ENCODE assay signal across 1 cellular context in genomic region chr9:12461759-12462158, GRCh38.
TF ChIP-seq lines count a peak whose summit lies in the region.

No MANE protein-coding gene starts in this region.

TF ChIP-seq in GM23338, 12 proteins besides CTCF, POLR2A, EP300 and RAD21 (continued from another document):
- TF ChIP-seq, protein P1, sequence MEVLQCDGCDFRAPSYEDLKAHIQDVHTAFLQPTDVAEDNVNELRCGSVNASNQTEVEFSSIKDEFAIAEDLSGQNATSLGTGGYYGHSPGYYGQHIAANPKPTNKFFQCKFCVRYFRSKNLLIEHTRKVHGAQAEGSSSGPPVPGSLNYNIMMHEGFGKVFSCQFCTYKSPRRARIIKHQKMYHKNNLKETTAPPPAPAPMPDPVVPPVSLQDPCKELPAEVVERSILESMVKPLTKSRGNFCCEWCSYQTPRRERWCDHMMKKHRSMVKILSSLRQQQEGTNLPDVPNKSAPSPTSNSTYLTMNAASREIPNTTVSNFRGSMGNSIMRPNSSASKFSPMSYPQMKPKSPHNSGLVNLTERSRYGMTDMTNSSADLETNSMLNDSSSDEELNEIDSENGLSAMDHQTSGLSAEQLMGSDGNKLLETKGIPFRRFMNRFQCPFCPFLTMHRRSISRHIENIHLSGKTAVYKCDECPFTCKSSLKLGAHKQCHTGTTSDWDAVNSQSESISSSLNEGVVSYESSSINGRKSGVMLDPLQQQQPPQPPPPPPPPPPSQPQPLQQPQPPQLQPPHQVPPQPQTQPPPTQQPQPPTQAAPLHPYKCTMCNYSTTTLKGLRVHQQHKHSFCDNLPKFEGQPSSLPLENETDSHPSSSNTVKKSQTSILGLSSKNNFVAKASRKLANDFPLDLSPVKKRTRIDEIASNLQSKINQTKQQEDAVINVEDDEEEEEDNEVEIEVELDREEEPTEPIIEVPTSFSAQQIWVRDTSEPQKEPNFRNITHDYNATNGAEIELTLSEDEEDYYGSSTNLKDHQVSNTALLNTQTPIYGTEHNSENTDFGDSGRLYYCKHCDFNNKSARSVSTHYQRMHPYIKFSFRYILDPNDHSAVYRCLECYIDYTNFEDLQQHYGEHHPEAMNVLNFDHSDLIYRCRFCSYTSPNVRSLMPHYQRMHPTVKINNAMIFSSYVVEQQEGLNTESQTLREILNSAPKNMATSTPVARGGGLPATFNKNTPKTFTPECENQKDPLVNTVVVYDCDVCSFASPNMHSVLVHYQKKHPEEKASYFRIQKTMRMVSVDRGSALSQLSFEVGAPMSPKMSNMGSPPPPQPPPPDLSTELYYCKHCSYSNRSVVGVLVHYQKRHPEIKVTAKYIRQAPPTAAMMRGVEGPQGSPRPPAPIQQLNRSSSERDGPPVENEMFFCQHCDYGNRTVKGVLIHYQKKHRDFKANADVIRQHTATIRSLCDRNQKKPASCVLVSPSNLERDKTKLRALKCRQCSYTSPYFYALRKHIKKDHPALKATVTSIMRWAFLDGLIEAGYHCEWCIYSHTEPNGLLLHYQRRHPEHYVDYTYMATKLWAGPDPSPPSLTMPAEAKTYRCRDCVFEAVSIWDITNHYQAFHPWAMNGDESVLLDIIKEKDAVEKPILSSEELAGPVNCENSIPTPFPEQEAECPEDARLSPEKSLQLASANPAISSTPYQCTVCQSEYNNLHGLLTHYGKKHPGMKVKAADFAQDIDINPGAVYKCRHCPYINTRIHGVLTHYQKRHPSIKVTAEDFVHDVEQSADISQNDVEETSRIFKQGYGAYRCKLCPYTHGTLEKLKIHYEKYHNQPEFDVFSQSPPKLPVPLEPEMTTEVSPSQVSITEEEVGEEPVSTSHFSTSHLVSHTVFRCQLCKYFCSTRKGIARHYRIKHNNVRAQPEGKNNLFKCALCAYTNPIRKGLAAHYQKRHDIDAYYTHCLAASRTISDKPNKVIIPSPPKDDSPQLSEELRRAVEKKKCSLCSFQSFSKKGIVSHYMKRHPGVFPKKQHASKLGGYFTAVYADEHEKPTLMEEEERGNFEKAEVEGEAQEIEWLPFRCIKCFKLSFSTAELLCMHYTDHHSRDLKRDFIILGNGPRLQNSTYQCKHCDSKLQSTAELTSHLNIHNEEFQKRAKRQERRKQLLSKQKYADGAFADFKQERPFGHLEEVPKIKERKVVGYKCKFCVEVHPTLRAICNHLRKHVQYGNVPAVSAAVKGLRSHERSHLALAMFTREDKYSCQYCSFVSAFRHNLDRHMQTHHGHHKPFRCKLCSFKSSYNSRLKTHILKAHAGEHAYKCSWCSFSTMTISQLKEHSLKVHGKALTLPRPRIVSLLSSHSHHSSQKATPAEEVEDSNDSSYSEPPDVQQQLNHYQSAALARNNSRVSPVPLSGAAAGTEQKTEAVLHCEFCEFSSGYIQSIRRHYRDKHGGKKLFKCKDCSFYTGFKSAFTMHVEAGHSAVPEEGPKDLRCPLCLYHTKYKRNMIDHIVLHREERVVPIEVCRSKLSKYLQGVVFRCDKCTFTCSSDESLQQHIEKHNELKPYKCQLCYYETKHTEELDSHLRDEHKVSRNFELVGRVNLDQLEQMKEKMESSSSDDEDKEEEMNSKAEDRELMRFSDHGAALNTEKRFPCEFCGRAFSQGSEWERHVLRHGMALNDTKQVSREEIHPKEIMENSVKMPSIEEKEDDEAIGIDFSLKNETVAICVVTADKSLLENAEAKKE (CRISPR knock-in tag; IDR thresholded peaks at IDR 0.05) = no peak
- no peak for TF ChIP-seq EZH2phosphoT487 (IDR thresholded peaks at IDR 0.05; ENCODE audit: unreplicated experiment)
